In genomic region chr19:17346109-17346671, GRCh38 we compare ENCODE assay signal across 1 cellular context.
TF ChIP-seq lines count a peak whose summit lies in the region.

No MANE protein-coding gene starts in this region.

TF ChIP-seq in HepG2, 621 proteins besides CTCF, POLR2A, EP300 and RAD21 (continued from another document and continues in another):
- peak; percentile 36; the same call in 1 of the 2 replicates for TF ChIP-seq ARID4A (CRISPR knock-in tag; IDR thresholded peaks at IDR 0.05; ENCODE audit: borderline replicate concordance)
- no peak for TF ChIP-seq E2F2 (CRISPR knock-in tag; IDR thresholded peaks at IDR 0.05; ENCODE audit: borderline replicate concordance)
- TF ChIP-seq ZNF879 (CRISPR knock-in tag; IDR thresholded peaks at IDR 0.05) = no peak
- TF ChIP-seq TAF15 (IDR thresholded peaks at IDR 0.05; ENCODE audit: low read depth, low read length, poor library complexity, severe bottlenecking) = no peak
- TF ChIP-seq ZBTB4 (CRISPR knock-in tag; IDR thresholded peaks at IDR 0.05; ENCODE audit: borderline replicate concordance) = no peak
- no peak for TF ChIP-seq POLR2AphosphoS2 (IDR thresholded peaks at IDR 0.05; ENCODE audit: low read depth, low read length)
- TF ChIP-seq ZNF691 (CRISPR knock-in tag; IDR thresholded peaks at IDR 0.05; ENCODE audit: borderline replicate concordance, low read depth) = peak; percentile 53; the same call in 1 of the 2 replicates
- TF ChIP-seq ZNF121 (CRISPR knock-in tag; IDR thresholded peaks at IDR 0.05) = peak; percentile 96
- TF ChIP-seq PAX8 (CRISPR knock-in tag; IDR thresholded peaks at IDR 0.05; ENCODE audit: borderline replicate concordance) = no peak
- TF ChIP-seq IRX3 (CRISPR knock-in tag; IDR thresholded peaks at IDR 0.05; ENCODE audit: borderline replicate concordance, low read depth) = no peak
- no peak for TF ChIP-seq ZNF557 (CRISPR knock-in tag; IDR thresholded peaks at IDR 0.05)
- TF ChIP-seq SPEN (CRISPR knock-in tag; IDR thresholded peaks at IDR 0.05; ENCODE audit: low read depth) = peak; percentile 42; the same call in 1 of the 2 replicates
- TF ChIP-seq ZHX2 (IDR thresholded peaks at IDR 0.05; ENCODE audit: low read depth) = no peak
- TF ChIP-seq ZHX2 (CRISPR knock-in tag; IDR thresholded peaks at IDR 0.05; ENCODE audit: borderline replicate concordance) = no peak
- TF ChIP-seq ZNF687 (CRISPR knock-in tag; IDR thresholded peaks at IDR 0.05) = peak; percentile 51
- no peak for TF ChIP-seq ZNF720 (CRISPR knock-in tag; IDR thresholded peaks at IDR 0.05)
- no peak for TF ChIP-seq ZNF883 (CRISPR knock-in tag; IDR thresholded peaks at IDR 0.05; ENCODE audit: not compliant biosample characterization)
- TF ChIP-seq KAT7 (CRISPR knock-in tag; IDR thresholded peaks at IDR 0.05; ENCODE audit: borderline replicate concordance) = no peak
- no peak for TF ChIP-seq PAWR (CRISPR knock-in tag; IDR thresholded peaks at IDR 0.05; ENCODE audit: borderline replicate concordance)
- no peak for TF ChIP-seq HOXD1 (CRISPR knock-in tag; IDR thresholded peaks at IDR 0.05)
- TF ChIP-seq CERS6 (CRISPR knock-in tag; IDR thresholded peaks at IDR 0.05) = no peak
- TF ChIP-seq MEIS2 (CRISPR knock-in tag; IDR thresholded peaks at IDR 0.05) = no peak
- TF ChIP-seq ZNF788 (CRISPR knock-in tag; IDR thresholded peaks at IDR 0.05; ENCODE audit: borderline replicate concordance) = peak; percentile 36; the same call in 1 of the 2 replicates
- TF ChIP-seq ATF7 (IDR thresholded peaks at IDR 0.05) = no peak
- no peak for TF ChIP-seq ATF7 (CRISPR knock-in tag; IDR thresholded peaks at IDR 0.05)
- no peak for TF ChIP-seq USF2 (IDR thresholded peaks at IDR 0.05; ENCODE audit: low read depth, low read length)
- no peak for TF ChIP-seq USF2 (CRISPR knock-in tag; IDR thresholded peaks at IDR 0.05; ENCODE audit: borderline replicate concordance)
- TF ChIP-seq ZNF652 (CRISPR knock-in tag; IDR thresholded peaks at IDR 0.05; ENCODE audit: borderline replicate concordance, low read depth) = peak; percentile 89
- no peak for TF ChIP-seq ZNF615 (CRISPR knock-in tag; IDR thresholded peaks at IDR 0.05; ENCODE audit: borderline replicate concordance)
- TF ChIP-seq GABPB1 (CRISPR knock-in tag; IDR thresholded peaks at IDR 0.05) = peak; percentile 43; the same call in 1 of the 2 replicates
